8 cellular contexts compared by ENCODE assay signal in genomic region chr17:81926451-81927144, GRCh38. TPM values are rescaled to one million over a fixed set of nuclear protein-coding genes. Genes with fewer than 3 reads are reported as not detected.
DNase-seq lines count a peak whose midpoint lies in the region; ATAC-seq and TF ChIP-seq lines count a peak whose summit lies in the region.

No MANE protein-coding gene starts in this region.

- H3K9me3 ChIP-seq in lower lobe of right lung, result no peaks in the 10 kb centered on the region

- H3K4me3 ChIP-seq in lower lobe of right lung, result peak overlapping the region; percentile 94

- TF ChIP-seq CTCF in lower lobe of right lung (IDR thresholded peaks at IDR 0.05), result no peak

- H3K27ac ChIP-seq in lower lobe of right lung, result peak overlapping the region; percentile 93

- intact Hi-C loops in lower lobe of right lung (cut with DNase I), result no loop called here

- peak; percentile 65 to 66 for ATAC-seq in lower lobe of right lung

- DNase-seq in EH (ENCODE audit: low read depth) (peak; percentile 91), HCEC 1CT (peak; percentile 73), NCI-H345 (lab: John Stamatoyannopoulos, UW) (peak; percentile 59), ecto neural progenitor cell (ENCODE audit: low spot score) (peak; percentile 87), lower lobe of right lung (peak; percentile 85), occipital lobe (lab: John Stamatoyannopoulos, UW) (no peak)
- peak; percentile 45 for DNase-seq in activated CD4-positive, alpha-beta T cell treated with anti-CD3 and anti-CD28 coated beads, Interleukin-2, amount 50 U/mL, for 1 hour
- DNase-seq in stimulated activated CD4-positive, alpha-beta T cell treated with anti-CD3 and anti-CD28 coated beads, TNF-alpha, amount 100 ng/mL, for 48 hours (ENCODE audit: low read depth in 3 of 3), result peak in 2 of 3 donors; percentile 54 to 62

- peaks cover 13% of the 10 kb centered on the region for H3K27me3 ChIP-seq in lower lobe of right lung (ENCODE audit: low read depth)

- peaks cover 57% of the 10 kb centered on the region for H3K4me1 ChIP-seq in lower lobe of right lung

- peaks cover 14% of the 10 kb centered on the region for H3K36me3 ChIP-seq in lower lobe of right lung

RNA-seq across cellular contexts. Expression of gene MAFG, which starts 0.9 kb away (rescaled TPM):
- 30.7 TPM for total RNA-seq in lower lobe of right lung
- 16.5 TPM for total RNA-seq in occipital lobe

RNA-seq across cellular contexts. Expression of gene SIRT7, which starts 8.6 kb away (rescaled TPM):
- total RNA-seq in lower lobe of right lung (32.8 TPM), occipital lobe (8.0 TPM)

RNA-seq across cellular contexts. Expression of gene PYCR1, which starts 10.5 kb away (rescaled TPM):
- total RNA-seq in lower lobe of right lung (23.0 TPM), occipital lobe (17.6 TPM)

RNA-seq across cellular contexts. Expression of gene PCYT2, which starts 15.4 kb away (rescaled TPM):
- total RNA-seq in lower lobe of right lung (39.7 TPM), occipital lobe (24.5 TPM)

RNA-seq across cellular contexts. Expression of gene MYADML2, which starts 20.4 kb away (rescaled TPM):
- total RNA-seq in lower lobe of right lung, result not detected
- 0.16 TPM for total RNA-seq in occipital lobe
